Comparison of ENCODE assay signal across 28 cellular contexts in genomic region chr1:205395616-205396015, GRCh38.
"Had no signal": no experiment of that assay in that cellular context is flagged by ENCODE, and none has a peak within 500 bp of the region (broad histone marks: within the 10 kb centered on the region; RNA-seq: fewer than 3 reads in every experiment).

No MANE protein-coding gene starts in this region.

- FAIRE-seq: astrocyte, bronchial epithelial cell had no signal

- DNase-seq: activated effector memory CD4-positive, alpha-beta T cell treated with anti-CD3 and anti-CD28 coated beads, Interleukin-2, amount 50 U/mL, for 16 hours; activated effector memory CD4-positive, alpha-beta T cell treated with Interleukin-2 at 50 U/mL for 16 hours; activated gamma-delta T cell; activated gamma-delta T cell treated with Interleukin-2 at 50 U/mL for 16 hours; activated naive CD4-positive, alpha-beta T cell; activated naive CD4-positive, alpha-beta T cell treated with anti-CD3 and anti-CD28 coated beads for 36 hours; activated naive CD4-positive, alpha-beta T cell treated with anti-CD3 and anti-CD28 coated beads, Interleukin-2, amount 10 ng/mL, durations not matched to agents 7 days and 5 days; activated naive CD4-positive, alpha-beta T cell treated with anti-CD3 and anti-CD28 coated beads, Interleukin-2, amount 50 U/mL, for 16 hours; activated naive CD4-positive, alpha-beta T cell treated with Interleukin-2 at 50 U/mL for 16 hours; activated naive CD8-positive, alpha-beta T cell treated with anti-CD3 and anti-CD28 coated beads for 36 hours; activated naive CD8-positive, alpha-beta T cell treated with anti-CD3 and anti-CD28 coated beads, Interleukin-2, amount 10 ng/mL, durations not matched to agents 7 days and 5 days; activated naive CD8-positive, alpha-beta T cell treated with anti-CD3 and anti-CD28 coated beads, Interleukin-2, amount 50 U/mL, for 24 hours; activated T-cell treated with anti-CD3 and anti-CD28 coated beads, Interleukin-2, amount 50 U/mL, for 24 hours; activated T-cell treated with anti-CD3 and anti-CD28 coated beads, Interleukin-2, amount 50 U/mL, for 4 hours; activated T-cell treated with anti-CD3 and anti-CD28 coated beads, Interleukin-2, amount 50 U/mL, for 48 hours; activated T-cell treated with anti-CD3 and anti-CD28 coated beads, Interleukin-2, amount 50 U/mL, for 72 hours; adrenal gland; amniotic stem cell; amygdala; anterior cingulate cortex; aorta; body of pancreas; brain microvascular endothelial cell; caudate nucleus; central memory CD4-positive, alpha-beta T cell; cerebellar nuclear complex had no signal
